ENCODE assay signal across 8 cellular contexts in the genomic region with DNA sequence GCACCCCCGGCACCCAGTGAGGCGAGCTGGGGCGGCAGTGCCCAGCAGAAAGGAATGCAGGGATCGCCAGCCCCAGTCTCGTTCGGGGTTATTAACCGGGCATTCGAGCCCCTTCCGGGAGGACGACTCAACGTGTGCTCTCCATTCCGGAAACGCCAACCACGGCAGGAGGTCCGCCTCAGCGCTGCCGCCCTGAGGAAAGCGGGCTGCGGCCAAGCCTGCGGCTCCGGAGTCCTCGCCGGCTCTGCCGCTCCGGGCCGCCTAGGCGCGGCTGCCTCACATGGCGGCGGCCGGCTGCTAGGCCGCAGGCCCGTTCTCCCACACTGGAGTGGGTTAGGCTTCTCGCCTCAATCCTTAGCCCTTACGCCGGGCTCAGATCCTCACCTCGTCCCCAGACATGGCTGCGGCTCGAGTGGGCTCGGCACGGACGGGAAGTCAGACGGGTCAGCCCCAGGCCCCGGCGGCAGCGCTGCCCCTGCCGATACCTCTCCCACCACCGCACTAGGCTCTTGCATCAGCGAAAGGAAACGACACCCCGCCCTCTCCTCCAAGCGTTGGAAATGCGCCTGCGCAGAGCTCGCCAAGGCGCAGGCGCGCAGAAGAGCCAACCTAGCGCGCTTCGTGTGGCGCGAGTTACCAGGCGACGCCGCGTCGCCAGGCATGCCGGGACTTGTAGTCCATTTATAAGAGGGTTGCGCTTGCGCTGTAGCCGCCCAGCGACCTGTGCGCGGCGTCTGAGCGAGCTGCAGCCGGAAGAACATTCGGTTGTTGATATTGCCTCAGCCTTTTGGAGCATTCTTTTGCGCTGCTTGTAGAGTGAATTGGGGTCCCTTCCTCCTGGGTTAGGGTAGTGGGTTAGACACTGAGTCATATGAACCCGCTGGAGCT. TPM values are rescaled to one million over a fixed set of nuclear protein-coding genes. Genes with fewer than 3 reads are reported as not detected.
DNase-seq lines count a peak whose midpoint lies in the region; ATAC-seq and TF ChIP-seq lines count a peak whose summit lies in the region.

A gene with protein sequence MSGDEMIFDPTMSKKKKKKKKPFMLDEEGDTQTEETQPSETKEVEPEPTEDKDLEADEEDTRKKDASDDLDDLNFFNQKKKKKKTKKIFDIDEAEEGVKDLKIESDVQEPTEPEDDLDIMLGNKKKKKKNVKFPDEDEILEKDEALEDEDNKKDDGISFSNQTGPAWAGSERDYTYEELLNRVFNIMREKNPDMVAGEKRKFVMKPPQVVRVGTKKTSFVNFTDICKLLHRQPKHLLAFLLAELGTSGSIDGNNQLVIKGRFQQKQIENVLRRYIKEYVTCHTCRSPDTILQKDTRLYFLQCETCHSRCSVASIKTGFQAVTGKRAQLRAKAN (minus strand): TSS at position 532 of the 888 bp plus-strand sequence. CDS start 133 bp downstream, at position 399.

- peak within 1 kb of the TSS; percentile 91 for H3K27ac ChIP-seq in IMR-90 (ENCODE audit: insufficient read depth, low read length)

- TF ChIP-seq CTCF in IMR-90 (conservative IDR thresholded peaks at IDR 0.05; ENCODE audit: low read depth, low read length) = no peak

- H2BK5ac ChIP-seq in IMR-90 (ENCODE audit: low read depth, low read length, poor library complexity, severe bottlenecking) = peak within 1 kb of the TSS; percentile 91

- H2BK15ac ChIP-seq in IMR-90 (ENCODE audit: low read depth, low read length) = no peak within 1 kb of the TSS

- ATAC-seq in GM21528 (IDR thresholded peaks at IDR 0.05; ENCODE audit: low FRiP score, unreplicated experiment) = peak; percentile 89
- peak; percentile 92 for ATAC-seq in IMR-90 (ENCODE audit: low read depth)

- CTCF ChIA-PET in IMR-90 (lab: Yijun Ruan, JAX) = no interaction called here

- BruUV-seq in IMR-90 (replicated peaks; lab: Mats Ljungman, UMichigan) = no TSS peak

- H3K36me3 ChIP-seq in IMR-90 (ENCODE audit: control insufficient read depth, insufficient read depth, low read length) = peaks cover 7% of the 10 kb centered on the region

- peak within 1 kb of the TSS; percentile 30 for H2BK120ac ChIP-seq in IMR-90 (ENCODE audit: low read depth, low read length)

- H4K8ac ChIP-seq in IMR-90 (ENCODE audit: low read depth in 2 of 2, low read length in 2 of 2) = peak within 1 kb of the TSS; percentile 83 to 97

- 0% methylated on average over 40 of the region's 81 CpGs; no CpG with 5 or more reads in 1 of the 2 experiments for WGBS in IMR-90 (ENCODE audit: extremely low coverage in 2 of 2, insufficient read length in 1 of 2), 2 experiments

- peak within 1 kb of the TSS; percentile 94 for H3K14ac ChIP-seq in IMR-90 (replicated peaks; ENCODE audit: low read depth, low read length)

- H3K4me1 ChIP-seq in IMR-90 (ENCODE audit: control insufficient read depth, insufficient read depth, low read length) = peaks cover 6% of the 10 kb centered on the region; the same call in 1 of the 2 replicates

- TF ChIP-seq RAD21 in IMR-90 (IDR thresholded peaks at IDR 0.05; ENCODE audit: low read length) = no peak

- peak; percentile 99 for DNase-seq in DMS 273 (lab: John Stamatoyannopoulos, UW; ENCODE audit: unreplicated experiment)
- DNase-seq in IMR-90 = peak; percentile 99
- DNase-seq in OCI-M1 (lab: John Stamatoyannopoulos, UW) = peak; percentile 99
- DNase-seq in activated T-cell treated with anti-CD3 and anti-CD28 coated beads for 24 hours (ENCODE audit: low read depth) = peak; percentile 93
- DNase-seq in epidermal melanocyte (ENCODE audit: insufficient read length, low spot score) = peak; percentile 94
- DNase-seq in middle frontal gyrus (ENCODE audit: extremely low spot score, low spot score) = peak; percentile 98
- peak; percentile 83 to 89 for DNase-seq in stimulated activated CD8-positive, alpha-beta memory T cell treated with anti-CD3 and anti-CD28 coated beads, Interleukin-2, amount 100 ng/mL, for 48 hours (ENCODE audit: low read depth in 2 of 2)

- H3K4ac ChIP-seq in IMR-90 (ENCODE audit: low read depth, low read length) = peak within 1 kb of the TSS; percentile 93

- intact Hi-C loops in IMR-90 (cut with micrococcal nuclease) = no loop called here

- peaks cover 48% of the 10 kb centered on the region for H4K20me1 ChIP-seq in IMR-90 (ENCODE audit: insufficient read depth, low read length)

- H2BK20ac ChIP-seq in IMR-90 (ENCODE audit: low read depth, low read length) = no peak within 1 kb of the TSS

- in situ Hi-C loops in IMR-90 (cut with MboI; ENCODE audit: low sequenced_read_pairs) = no loop called here

- POLR2A ChIA-PET in IMR-90 (lab: Charles Lee; ENCODE audit: unreplicated experiment) = interaction anchor here (0.6 to 1.1 kb wide), 5 partner anchors 8 to 308 kb away, joined by 3 to 6 read pairs (median 4); no protein-coding TSS in a partner anchor

- peak within 1 kb of the TSS; percentile 60 for H4K5ac ChIP-seq in IMR-90 (ENCODE audit: low read depth, low read length)

- peak within 1 kb of the TSS; percentile 85 for H3K56ac ChIP-seq in IMR-90 (ENCODE audit: extremely low read depth, insufficient read depth, low read length)

- peak within 1 kb of the TSS; percentile 77 for H2AK5ac ChIP-seq in IMR-90 (ENCODE audit: low read depth, low read length)

- peak within 1 kb of the TSS; percentile 87 for H3K4me2 ChIP-seq in IMR-90 (ENCODE audit: low read depth, low read length)

- H3K9me3 ChIP-seq in IMR-90 (ENCODE audit: control insufficient read depth, insufficient read depth, low read length) = no peaks in the 10 kb centered on the region

- H3K4me3 ChIP-seq in IMR-90 (ENCODE audit: insufficient read depth, low read depth, low read length) = peak within 1 kb of the TSS; percentile 82

- peak within 1 kb of the TSS; percentile 36; the same call in 1 of the 2 replicates for H3K18ac ChIP-seq in IMR-90 (ENCODE audit: low read depth, low read length)

- H3K23ac ChIP-seq in IMR-90 (ENCODE audit: low read depth, low read length) = peak within 1 kb of the TSS; percentile 75

- H2AK9ac ChIP-seq in IMR-90 (replicated peaks; ENCODE audit: low read depth, low read length, poor library complexity) = peak within 1 kb of the TSS; percentile 99

- dilution Hi-C loops in IMR-90 (cut with HindIII; ENCODE audit: low sequenced_read_pairs, unreplicated experiment) = no loop called here

- H3K9me1 ChIP-seq in IMR-90 (ENCODE audit: insufficient read depth, low read length) = peaks cover 14% of the 10 kb centered on the region

- no peaks in the 10 kb centered on the region for H3K27me3 ChIP-seq in IMR-90 (ENCODE audit: control insufficient read depth, insufficient read depth, low read length)

- peak within 1 kb of the TSS; percentile 95 for H2AFZ ChIP-seq in IMR-90 (replicated peaks; ENCODE audit: low read length, poor library complexity)

- TF ChIP-seq POLR2A in IMR-90 (IDR thresholded peaks at IDR 0.05; ENCODE audit: low read depth, low read length) = peak; percentile 96

- H3K79me1 ChIP-seq in IMR-90 (ENCODE audit: low read depth in 1 of 2, low read length in 2 of 2) = peaks cover 0 to 39% of the 10 kb centered on the region in 2 experiments; a peak in 2 of 4 replicates

- peak within 1 kb of the TSS; percentile 91 for H4K91ac ChIP-seq in IMR-90 (ENCODE audit: insufficient read depth, low read depth, low read length)

- peak within 1 kb of the TSS; percentile 90 for H3K9ac ChIP-seq in IMR-90 (ENCODE audit: low read depth, low read length)

TF ChIP-seq in IMR-90, 13 proteins besides CTCF, POLR2A, EP300 and RAD21:
- TF ChIP-seq FOS (IDR thresholded peaks at IDR 0.05; ENCODE audit: low read depth, low read length) = no peak
- peak; percentile 93 for TF ChIP-seq CEBPB (IDR thresholded peaks at IDR 0.05; ENCODE audit: low read depth, low read length)
- TF ChIP-seq, protein P1, sequence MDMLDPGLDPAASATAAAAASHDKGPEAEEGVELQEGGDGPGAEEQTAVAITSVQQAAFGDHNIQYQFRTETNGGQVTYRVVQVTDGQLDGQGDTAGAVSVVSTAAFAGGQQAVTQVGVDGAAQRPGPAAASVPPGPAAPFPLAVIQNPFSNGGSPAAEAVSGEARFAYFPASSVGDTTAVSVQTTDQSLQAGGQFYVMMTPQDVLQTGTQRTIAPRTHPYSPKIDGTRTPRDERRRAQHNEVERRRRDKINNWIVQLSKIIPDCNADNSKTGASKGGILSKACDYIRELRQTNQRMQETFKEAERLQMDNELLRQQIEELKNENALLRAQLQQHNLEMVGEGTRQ (IDR thresholded peaks at IDR 0.05; ENCODE audit: low read depth, low read length) = 0 out of 2 replicates have a peak, but pooled peaks have one; percentile 11
- no peak for TF ChIP-seq BHLHE40 (IDR thresholded peaks at IDR 0.05; ENCODE audit: low read depth, low read length)
- TF ChIP-seq CHD1 (IDR thresholded peaks at IDR 0.05; ENCODE audit: low read depth, low read length) = no peak; the same call in none of the 2 replicates
- no peak; the same call in 1 of the 2 replicates for TF ChIP-seq MAZ (IDR thresholded peaks at IDR 0.05; ENCODE audit: borderline replicate concordance, low read depth, low read length)
- no peak for TF ChIP-seq RCOR1 (IDR thresholded peaks at IDR 0.05; ENCODE audit: insufficient replicate concordance, low read length)
- TF ChIP-seq, protein P2, sequence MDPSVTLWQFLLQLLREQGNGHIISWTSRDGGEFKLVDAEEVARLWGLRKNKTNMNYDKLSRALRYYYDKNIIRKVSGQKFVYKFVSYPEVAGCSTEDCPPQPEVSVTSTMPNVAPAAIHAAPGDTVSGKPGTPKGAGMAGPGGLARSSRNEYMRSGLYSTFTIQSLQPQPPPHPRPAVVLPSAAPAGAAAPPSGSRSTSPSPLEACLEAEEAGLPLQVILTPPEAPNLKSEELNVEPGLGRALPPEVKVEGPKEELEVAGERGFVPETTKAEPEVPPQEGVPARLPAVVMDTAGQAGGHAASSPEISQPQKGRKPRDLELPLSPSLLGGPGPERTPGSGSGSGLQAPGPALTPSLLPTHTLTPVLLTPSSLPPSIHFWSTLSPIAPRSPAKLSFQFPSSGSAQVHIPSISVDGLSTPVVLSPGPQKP (IDR thresholded peaks at IDR 0.05; ENCODE audit: borderline replicate concordance, low read depth, low read length) = no peak
- TF ChIP-seq NFE2L2 (IDR thresholded peaks at IDR 0.05; ENCODE audit: low read depth, low read length) = no peak
- no peak for TF ChIP-seq SMC3 (IDR thresholded peaks at IDR 0.05; ENCODE audit: low read depth, low read length)
- no peak for TF ChIP-seq RFX5 (IDR thresholded peaks at IDR 0.05; ENCODE audit: low read depth, low read length)
- TF ChIP-seq MAFK (IDR thresholded peaks at IDR 0.05; ENCODE audit: low read depth, low read length) = no peak
- peak; percentile 68; the same call in 1 of the 2 replicates for TF ChIP-seq MXI1 (IDR thresholded peaks at IDR 0.05; ENCODE audit: borderline replicate concordance, low read depth, low read length)
TF ChIP-seq in IMR-90: peak in this region for 3.

RNA-seq across cellular contexts. Expression of the gene that starts here (rescaled TPM):
- total RNA-seq in IMR-90 (2012; rRNA removed) = 66.9 and 84.7 TPM in 2 replicates
- polyA plus RNA-seq in IMR-90 (2012; rRNA removed) = 56.7 and 61.7 TPM in 2 replicates
- 16.0 and 24.6 TPM in 2 replicates for polyA plus RNA-seq in IMR-90 (2012; cell fraction: cytosol; rRNA removed)
- polyA plus RNA-seq in IMR-90 (2012; cell fraction: nucleus; rRNA removed; ENCODE audit: low replicate concordance) = 3.4 and 29.4 TPM in 2 replicates

Comparison
In these comparisons a context has a peak if more than half of its experiments do, and no peak if none do; other contexts are left out.
1. Peak in every context shown above with its lines: DNase-seq, ATAC-seq, H3K4me3 ChIP-seq and H3K27ac ChIP-seq.